ENCODE assay signal across 1 cellular context in genomic region chr17:2303278-2304188, GRCh38.
TF ChIP-seq lines count a peak whose summit lies in the region.

SMG6 (minus strand) TSS chr17:2303785; CDS start chr17:2303720, 65 bp downstream.
SRR (plus strand) TSS chr17:2303950; CDS start chr17:2315561, 11,611 bp downstream.

TF ChIP-seq in WTC11, 78 proteins besides CTCF, POLR2A, EP300 and RAD21 (continued from another document):
- TF ChIP-seq, protein P1, sequence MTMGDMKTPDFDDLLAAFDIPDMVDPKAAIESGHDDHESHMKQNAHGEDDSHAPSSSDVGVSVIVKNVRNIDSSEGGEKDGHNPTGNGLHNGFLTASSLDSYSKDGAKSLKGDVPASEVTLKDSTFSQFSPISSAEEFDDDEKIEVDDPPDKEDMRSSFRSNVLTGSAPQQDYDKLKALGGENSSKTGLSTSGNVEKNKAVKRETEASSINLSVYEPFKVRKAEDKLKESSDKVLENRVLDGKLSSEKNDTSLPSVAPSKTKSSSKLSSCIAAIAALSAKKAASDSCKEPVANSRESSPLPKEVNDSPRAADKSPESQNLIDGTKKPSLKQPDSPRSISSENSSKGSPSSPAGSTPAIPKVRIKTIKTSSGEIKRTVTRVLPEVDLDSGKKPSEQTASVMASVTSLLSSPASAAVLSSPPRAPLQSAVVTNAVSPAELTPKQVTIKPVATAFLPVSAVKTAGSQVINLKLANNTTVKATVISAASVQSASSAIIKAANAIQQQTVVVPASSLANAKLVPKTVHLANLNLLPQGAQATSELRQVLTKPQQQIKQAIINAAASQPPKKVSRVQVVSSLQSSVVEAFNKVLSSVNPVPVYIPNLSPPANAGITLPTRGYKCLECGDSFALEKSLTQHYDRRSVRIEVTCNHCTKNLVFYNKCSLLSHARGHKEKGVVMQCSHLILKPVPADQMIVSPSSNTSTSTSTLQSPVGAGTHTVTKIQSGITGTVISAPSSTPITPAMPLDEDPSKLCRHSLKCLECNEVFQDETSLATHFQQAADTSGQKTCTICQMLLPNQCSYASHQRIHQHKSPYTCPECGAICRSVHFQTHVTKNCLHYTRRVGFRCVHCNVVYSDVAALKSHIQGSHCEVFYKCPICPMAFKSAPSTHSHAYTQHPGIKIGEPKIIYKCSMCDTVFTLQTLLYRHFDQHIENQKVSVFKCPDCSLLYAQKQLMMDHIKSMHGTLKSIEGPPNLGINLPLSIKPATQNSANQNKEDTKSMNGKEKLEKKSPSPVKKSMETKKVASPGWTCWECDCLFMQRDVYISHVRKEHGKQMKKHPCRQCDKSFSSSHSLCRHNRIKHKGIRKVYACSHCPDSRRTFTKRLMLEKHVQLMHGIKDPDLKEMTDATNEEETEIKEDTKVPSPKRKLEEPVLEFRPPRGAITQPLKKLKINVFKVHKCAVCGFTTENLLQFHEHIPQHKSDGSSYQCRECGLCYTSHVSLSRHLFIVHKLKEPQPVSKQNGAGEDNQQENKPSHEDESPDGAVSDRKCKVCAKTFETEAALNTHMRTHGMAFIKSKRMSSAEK (CRISPR knock-in tag; IDR thresholded peaks at IDR 0.05; ENCODE audit: borderline replicate concordance): no peak
- no peak for TF ChIP-seq IRF2 (CRISPR knock-in tag; IDR thresholded peaks at IDR 0.05; ENCODE audit: borderline replicate concordance, low read depth)
- TF ChIP-seq, protein P2, sequence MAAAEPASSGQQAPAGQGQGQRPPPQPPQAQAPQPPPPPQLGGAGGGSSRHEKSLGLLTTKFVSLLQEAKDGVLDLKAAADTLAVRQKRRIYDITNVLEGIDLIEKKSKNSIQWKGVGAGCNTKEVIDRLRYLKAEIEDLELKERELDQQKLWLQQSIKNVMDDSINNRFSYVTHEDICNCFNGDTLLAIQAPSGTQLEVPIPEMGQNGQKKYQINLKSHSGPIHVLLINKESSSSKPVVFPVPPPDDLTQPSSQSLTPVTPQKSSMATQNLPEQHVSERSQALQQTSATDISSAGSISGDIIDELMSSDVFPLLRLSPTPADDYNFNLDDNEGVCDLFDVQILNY (CRISPR knock-in tag; IDR thresholded peaks at IDR 0.05): peak; percentile 79; the same call in 1 of the 2 replicates
- peak; percentile 23; the same call in 1 of the 2 replicates for TF ChIP-seq FOXP4 (CRISPR knock-in tag; IDR thresholded peaks at IDR 0.05)
- TF ChIP-seq, protein P3, sequence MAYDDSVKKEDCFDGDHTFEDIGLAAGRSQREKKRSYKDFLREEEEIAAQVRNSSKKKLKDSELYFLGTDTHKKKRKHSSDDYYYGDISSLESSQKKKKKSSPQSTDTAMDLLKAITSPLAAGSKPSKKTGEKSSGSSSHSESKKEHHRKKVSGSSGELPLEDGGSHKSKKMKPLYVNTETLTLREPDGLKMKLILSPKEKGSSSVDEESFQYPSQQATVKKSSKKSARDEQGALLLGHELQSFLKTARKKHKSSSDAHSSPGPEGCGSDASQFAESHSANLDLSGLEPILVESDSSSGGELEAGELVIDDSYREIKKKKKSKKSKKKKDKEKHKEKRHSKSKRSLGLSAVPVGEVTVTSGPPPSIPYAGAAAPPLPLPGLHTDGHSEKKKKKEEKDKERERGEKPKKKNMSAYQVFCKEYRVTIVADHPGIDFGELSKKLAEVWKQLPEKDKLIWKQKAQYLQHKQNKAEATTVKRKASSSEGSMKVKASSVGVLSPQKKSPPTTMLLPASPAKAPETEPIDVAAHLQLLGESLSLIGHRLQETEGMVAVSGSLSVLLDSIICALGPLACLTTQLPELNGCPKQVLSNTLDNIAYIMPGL (CRISPR knock-in tag; IDR thresholded peaks at IDR 0.05): peak; percentile 74; the same call in 1 of the 2 replicates
- TF ChIP-seq, protein P4, sequence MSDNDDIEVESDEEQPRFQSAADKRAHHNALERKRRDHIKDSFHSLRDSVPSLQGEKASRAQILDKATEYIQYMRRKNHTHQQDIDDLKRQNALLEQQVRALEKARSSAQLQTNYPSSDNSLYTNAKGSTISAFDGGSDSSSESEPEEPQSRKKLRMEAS (CRISPR knock-in tag; IDR thresholded peaks at IDR 0.05): peak; percentile 51
- 0 out of 2 replicates have a peak, but pooled peaks have one; percentile 62 for TF ChIP-seq ZMAT4 (CRISPR knock-in tag; IDR thresholded peaks at IDR 0.05)
- TF ChIP-seq, protein P5, sequence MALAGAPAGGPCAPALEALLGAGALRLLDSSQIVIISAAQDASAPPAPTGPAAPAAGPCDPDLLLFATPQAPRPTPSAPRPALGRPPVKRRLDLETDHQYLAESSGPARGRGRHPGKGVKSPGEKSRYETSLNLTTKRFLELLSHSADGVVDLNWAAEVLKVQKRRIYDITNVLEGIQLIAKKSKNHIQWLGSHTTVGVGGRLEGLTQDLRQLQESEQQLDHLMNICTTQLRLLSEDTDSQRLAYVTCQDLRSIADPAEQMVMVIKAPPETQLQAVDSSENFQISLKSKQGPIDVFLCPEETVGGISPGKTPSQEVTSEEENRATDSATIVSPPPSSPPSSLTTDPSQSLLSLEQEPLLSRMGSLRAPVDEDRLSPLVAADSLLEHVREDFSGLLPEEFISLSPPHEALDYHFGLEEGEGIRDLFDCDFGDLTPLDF (CRISPR knock-in tag; IDR thresholded peaks at IDR 0.05): 0 out of 2 replicates have a peak, but pooled peaks have one; percentile 7
- 0 out of 2 replicates have a peak, but pooled peaks have one; percentile 7 for TF ChIP-seq ZNF317 (CRISPR knock-in tag; IDR thresholded peaks at IDR 0.05; ENCODE audit: borderline replicate concordance, low read depth)
- no peak; the same call in 1 of the 2 replicates for TF ChIP-seq RELA (CRISPR knock-in tag; IDR thresholded peaks at IDR 0.05; ENCODE audit: borderline replicate concordance)
- TF ChIP-seq ZSCAN18 (CRISPR knock-in tag; IDR thresholded peaks at IDR 0.05): no peak
- 0 out of 2 replicates have a peak, but pooled peaks have one; percentile 28 for TF ChIP-seq ELF4 (CRISPR knock-in tag; IDR thresholded peaks at IDR 0.05; ENCODE audit: low read depth)
- TF ChIP-seq ZNF416 (CRISPR knock-in tag; IDR thresholded peaks at IDR 0.05): peak; percentile 69; the same call in 1 of the 2 replicates
- TF ChIP-seq SP1 (CRISPR knock-in tag; conservative IDR thresholded peaks at IDR 0.05): peak; percentile 71
- no peak for TF ChIP-seq SMAD4 (CRISPR knock-in tag; IDR thresholded peaks at IDR 0.05)
